19 cellular contexts compared by ENCODE assay signal in genomic region chr12:95605875-95606274, GRCh38. TPM values are rescaled to one million over a fixed set of nuclear protein-coding genes. Genes with fewer than 3 reads are reported as not detected.
DNase-seq lines count a peak whose midpoint lies in the region; ATAC-seq and TF ChIP-seq lines count a peak whose summit lies in the region.
"Had no signal": no experiment of that assay in that cellular context is flagged by ENCODE, and none has a peak within 500 bp of the region (broad histone marks: within the 10 kb centered on the region; RNA-seq: fewer than 3 reads in every experiment).

No MANE protein-coding gene starts in this region.

- 0 out of 2 replicates have a peak overlapping the region, but pooled peaks have one; percentile 25 for H3K14ac ChIP-seq in IMR-90 (replicated peaks; ENCODE audit: low read depth, low read length)

- H2BK120ac ChIP-seq in IMR-90 (ENCODE audit: low read depth, low read length) = peak overlapping the region; percentile 78

- H3K4ac ChIP-seq in IMR-90 (ENCODE audit: low read depth, low read length) = peak overlapping the region; percentile 78

- no peaks in the 10 kb centered on the region for H3K36me3 ChIP-seq in IMR-90 (ENCODE audit: control insufficient read depth, insufficient read depth, low read length)
- no peaks in the 10 kb centered on the region for H3K36me3 ChIP-seq in body of pancreas (replicated peaks in 1 of 2; ENCODE audit: insufficient read depth in 1 of 2, low read depth in 2 of 2)
- H3K36me3 ChIP-seq in subcutaneous abdominal adipose tissue (ENCODE audit: control insufficient read depth in 5 of 5, insufficient read depth in 5 of 5, low read length in 5 of 5) = no peaks in the 10 kb centered on the region
- H3K36me3 ChIP-seq: neural progenitor cell had no signal

- H3K27ac Mint-ChIP-seq in T-helper 2 cell treated with Interferon-gamma antibody and Interleukin-4, amounts not matched to agents 5 μg/mL and 100 μg/mL, for 36 hours = no peak overlapping the region
- H3K27ac Mint-ChIP-seq: activated CD8-positive, alpha-beta T cell treated with anti-CD3 and anti-CD28 coated beads, Interleukin-2, amount 10 ng/mL, durations not matched to agents 7 days and 5 days; activated naive CD8-positive, alpha-beta T cell; neural progenitor cell; T-cell had no signal

- WGBS in IMR-90 (ENCODE audit: extremely low coverage in 2 of 2, insufficient read length in 1 of 2), 2 experiments = no CpG with 5 or more reads among the region's 4 CpGs
- 15 to 21% methylated on average over 4 of the region's 4 CpGs for WGBS in body of pancreas, 2 donors

- H3K27me3 ChIP-seq in IMR-90 (ENCODE audit: control insufficient read depth, insufficient read depth, low read length) (no peaks in the 10 kb centered on the region), body of pancreas (no peaks in the 10 kb centered on the region), subcutaneous abdominal adipose tissue (ENCODE audit: control insufficient read depth in 5 of 5, insufficient read depth in 4 of 5, low read length in 5 of 5) (no peaks in the 10 kb centered on the region)
- H3K27me3 ChIP-seq: neural progenitor cell had no signal

- H3K36me3 Mint-ChIP-seq in T-helper 2 cell treated with Interferon-gamma antibody and Interleukin-4, amounts not matched to agents 5 μg/mL and 100 μg/mL, for 36 hours (ENCODE audit: low read depth) = no peaks in the 10 kb centered on the region
- H3K36me3 Mint-ChIP-seq: activated naive CD8-positive, alpha-beta T cell; neural progenitor cell; T-cell; WTC11 had no signal

- no peaks in the 10 kb centered on the region for H3K79me1 ChIP-seq in IMR-90 (ENCODE audit: low read depth in 1 of 2, low read length in 2 of 2)

- TF ChIP-seq RAD21 in IMR-90 (IDR thresholded peaks at IDR 0.05; ENCODE audit: low read length) = no peak

- H2BK5ac ChIP-seq in IMR-90 (ENCODE audit: low read depth, low read length, poor library complexity, severe bottlenecking) = no peak overlapping the region

- no peak overlapping the region for H3K4me2 ChIP-seq in IMR-90 (ENCODE audit: low read depth, low read length)
- H3K4me2 ChIP-seq: neural progenitor cell had no signal

- no peak overlapping the region for H3K4me3 Mint-ChIP-seq in T-helper 2 cell treated with Interferon-gamma antibody and Interleukin-4, amounts not matched to agents 5 μg/mL and 100 μg/mL, for 36 hours
- H3K4me3 Mint-ChIP-seq: activated CD8-positive, alpha-beta T cell treated with anti-CD3 and anti-CD28 coated beads, Interleukin-2, amount 10 ng/mL, durations not matched to agents 7 days and 5 days; activated naive CD8-positive, alpha-beta T cell; neural progenitor cell; T-cell; WTC11 had no signal

- TF ChIP-seq POLR2A in IMR-90 (IDR thresholded peaks at IDR 0.05; ENCODE audit: low read depth, low read length) (no peak), body of pancreas (IDR thresholded peaks at IDR 0.05) (no peak)

- H3K9me3 Mint-ChIP-seq in T-helper 2 cell treated with Interferon-gamma antibody and Interleukin-4, amounts not matched to agents 5 μg/mL and 100 μg/mL, for 36 hours = no peaks in the 10 kb centered on the region
- H3K9me3 Mint-ChIP-seq: neural progenitor cell, T-cell, WTC11 had no signal

- H3K27ac ChIP-seq in IMR-90 (ENCODE audit: insufficient read depth, low read length) = no peak overlapping the region
- peak overlapping the region in 3 of 4 donors; percentile 89 to 91 (median 90) for H3K27ac ChIP-seq in body of pancreas
- H3K27ac ChIP-seq in subcutaneous abdominal adipose tissue (ENCODE audit: low read depth, low read length) = peak overlapping the region; percentile 32
- H3K27ac ChIP-seq: neural progenitor cell had no signal

- intact Hi-C loops in IMR-90 (cut with micrococcal nuclease) = no loop called here
- intact Hi-C loops in body of pancreas (cut with DNase I) = no loop called here
- intact Hi-C loops in left ventricle myocardium superior (cut with micrococcal nuclease) = no loop called here

- in situ Hi-C loops in IMR-90 (cut with MboI; ENCODE audit: low sequenced_read_pairs) = loop anchor here (25.0 kb wide), 1 partner anchor 606 kb away; no protein-coding TSS in a partner anchor

- no peaks in the 10 kb centered on the region for H4K20me1 ChIP-seq in IMR-90 (ENCODE audit: insufficient read depth, low read length)

- H4K91ac ChIP-seq in IMR-90 (ENCODE audit: insufficient read depth, low read depth, low read length) = peak overlapping the region; percentile 52; the same call in 1 of the 2 replicates

- DNase-seq in IMR-90 (no peak), body of pancreas (peak in 3 of 4 donors; percentile 57 to 75 (median 58)), left ventricle myocardium superior (no peak), ureter (ENCODE audit: low spot score) (no peak), HEK293T (ENCODE audit: extremely low spot score) (no peak)
- no peak for DNase-seq in activated T-cell treated with anti-CD3 and anti-CD28 coated beads, Interleukin-2, amount 50 U/mL, for 1 hour
- no peak for DNase-seq in T-helper 2 cell treated with Interferon-gamma antibody and Interleukin-4, amounts not matched to agents 5 μg/mL and 100 μg/mL, for 36 hours (ENCODE audit: low spot score)
- DNase-seq: activated CD8-positive, alpha-beta T cell treated with anti-CD3 and anti-CD28 coated beads, Interleukin-2, amount 10 ng/mL, durations not matched to agents 7 days and 5 days; activated T-cell treated with anti-CD3 and anti-CD28 coated beads, Interleukin-2, amount 50 U/mL, for 48 hours; NCI-H2029; retina; stimulated activated naive CD8-positive, alpha-beta T cell treated with anti-CD3 and anti-CD28 coated beads, Interleukin-15, Interleukin-2, amounts not matched to agents 100 U/mL and 50 U/mL, for 24 hours; T-cell had no signal

- H3K9me1 ChIP-seq in IMR-90 (ENCODE audit: insufficient read depth, low read length) = peaks cover 12% of the 10 kb centered on the region

- H2AK9ac ChIP-seq in IMR-90 (replicated peaks; ENCODE audit: low read depth, low read length, poor library complexity) = no peak overlapping the region

- POLR2A ChIA-PET in IMR-90 (lab: Charles Lee; ENCODE audit: unreplicated experiment) (no interaction called here), HEK293T (lab: Yijun Ruan, JAX) (no interaction called here)

- peaks cover 9% of the 10 kb centered on the region for H3K27me3 Mint-ChIP-seq in T-helper 2 cell treated with Interferon-gamma antibody and Interleukin-4, amounts not matched to agents 5 μg/mL and 100 μg/mL, for 36 hours (ENCODE audit: low read depth)

- H2AFZ ChIP-seq in IMR-90 (replicated peaks; ENCODE audit: low read length, poor library complexity) = no peak overlapping the region

- TF ChIP-seq CTCF in IMR-90 (conservative IDR thresholded peaks at IDR 0.05; ENCODE audit: low read depth, low read length) (no peak), body of pancreas (IDR thresholded peaks at IDR 0.05) (no peak)

- peaks cover 14% of the 10 kb centered on the region for H3K4me1 ChIP-seq in IMR-90 (ENCODE audit: control insufficient read depth, insufficient read depth, low read length)
- H3K4me1 ChIP-seq in body of pancreas = peaks cover 47% of the 10 kb centered on the region
- H3K4me1 ChIP-seq in subcutaneous abdominal adipose tissue (ENCODE audit: control insufficient read depth in 5 of 5, insufficient read depth in 5 of 5, low read length in 5 of 5) = peaks cover 0 to 35% (median 0%) of the 10 kb centered on the region in 5 donors
- H3K4me1 ChIP-seq: neural progenitor cell had no signal

- no peak overlapping the region for H2AK5ac ChIP-seq in IMR-90 (ENCODE audit: low read depth, low read length)

- no peak overlapping the region for H4K5ac ChIP-seq in IMR-90 (ENCODE audit: low read depth, low read length)

- no peak overlapping the region for H3K56ac ChIP-seq in IMR-90 (ENCODE audit: extremely low read depth, insufficient read depth, low read length)

- no peak overlapping the region for H3K4me3 ChIP-seq in IMR-90 (ENCODE audit: insufficient read depth, low read depth, low read length)
- H3K4me3 ChIP-seq in body of pancreas = no peak overlapping the region
- H3K4me3 ChIP-seq in subcutaneous abdominal adipose tissue (ENCODE audit: low read depth in 1 of 5, low read length in 5 of 5) = no peak overlapping the region
- H3K4me3 ChIP-seq: neural progenitor cell had no signal

- CTCF ChIA-PET in IMR-90 (lab: Yijun Ruan, JAX) (no interaction called here), HEK293T (lab: Yijun Ruan, JAX) (no interaction called here)

- dilution Hi-C loops in IMR-90 (cut with HindIII; ENCODE audit: low sequenced_read_pairs, unreplicated experiment) = no loop called here

- no peak overlapping the region for H3K23ac ChIP-seq in IMR-90 (ENCODE audit: low read depth, low read length)

- H3K9me3 ChIP-seq in IMR-90 (ENCODE audit: control insufficient read depth, insufficient read depth, low read length) = no peaks in the 10 kb centered on the region
- no peaks in the 10 kb centered on the region for H3K9me3 ChIP-seq in body of pancreas
- H3K9me3 ChIP-seq in subcutaneous abdominal adipose tissue (ENCODE audit: control insufficient read depth in 5 of 5, low read length in 5 of 5) = no peaks in the 10 kb centered on the region

- H3K9ac ChIP-seq in IMR-90 (ENCODE audit: low read depth, low read length) = no peak overlapping the region
- no peak overlapping the region for H3K9ac ChIP-seq in subcutaneous abdominal adipose tissue (ENCODE audit: low read length in 5 of 5)
- H3K9ac ChIP-seq: neural progenitor cell had no signal

- H2BK20ac ChIP-seq in IMR-90 (ENCODE audit: low read depth, low read length) = peak overlapping the region; percentile 60; the same call in 1 of the 2 replicates

- ATAC-seq in IMR-90 (ENCODE audit: low read depth) (no peak), body of pancreas (peak; percentile 41), left ventricle myocardium superior (peak; percentile 29)
- ATAC-seq: activated CD8-positive, alpha-beta T cell treated with anti-CD3 and anti-CD28 coated beads, Interleukin-2, amount 10 ng/mL, durations not matched to agents 7 days and 5 days; stimulated activated naive CD8-positive, alpha-beta T cell treated with anti-CD3 and anti-CD28 coated beads, Interleukin-15, Interleukin-2, amounts not matched to agents 100 U/mL and 50 U/mL, for 24 hours; T-cell; WTC11 had no signal

- H2BK15ac ChIP-seq in IMR-90 (ENCODE audit: low read depth, low read length) = no peak overlapping the region

- no peaks in the 10 kb centered on the region for H3K4me1 Mint-ChIP-seq in T-helper 2 cell treated with Interferon-gamma antibody and Interleukin-4, amounts not matched to agents 5 μg/mL and 100 μg/mL, for 36 hours (ENCODE audit: low read depth)
- H3K4me1 Mint-ChIP-seq: T-cell had no signal

- peak overlapping the region; percentile 43; the same call in 1 of the 2 replicates for H3K18ac ChIP-seq in IMR-90 (ENCODE audit: low read depth, low read length)

- peak overlapping the region in 1 of 2 experiments; percentile 72; a peak in 1 of 4 replicates for H4K8ac ChIP-seq in IMR-90 (ENCODE audit: low read depth in 2 of 2, low read length in 2 of 2)

- BruUV-seq in IMR-90 (replicated peaks; lab: Mats Ljungman, UMichigan) = no TSS peak

TF ChIP-seq in HEK293T, 16 proteins besides CTCF, POLR2A, EP300 and RAD21 (continues in another document):
- TF ChIP-seq ARNT (IDR thresholded peaks at IDR 0.05) (no peak), FOXK2 (IDR thresholded peaks at IDR 0.05) (no peak)

RNA-seq across cellular contexts. Expression of gene USP44, which starts 54.6 kb away (rescaled TPM):
- total RNA-seq in IMR-90 (2012; rRNA removed) = 33.5 and 40.3 TPM in 2 replicates
- 10.3 and 13.0 TPM in 2 replicates for polyA plus RNA-seq in IMR-90 (2012; rRNA removed)
- 5.0 and 5.1 TPM in 2 replicates for polyA plus RNA-seq in IMR-90 (2012; cell fraction: cytosol; rRNA removed)
- 6.5 and 43.3 TPM in 2 replicates for polyA plus RNA-seq in IMR-90 (2012; cell fraction: nucleus; rRNA removed; ENCODE audit: low replicate concordance)
- 10 to 100 TPM in 1 of 2 donors, 1 to 10 TPM in 1; 7.0 to 21.1 TPM for total RNA-seq in body of pancreas
- 1.0 TPM for total RNA-seq in left ventricle myocardium superior
- total RNA-seq in ureter = 1.3 TPM
- total RNA-seq: H4, NCI-H460 had no signal

Comparison
In these comparisons a context has a peak if more than half of its experiments do, and no peak if none do; other contexts are left out.
1. DNase-seq: peak in body of pancreas (3 of 4); none in IMR-90 (single experiment), left ventricle myocardium superior (single experiment), ureter (single experiment), activated T-cell treated with anti-CD3 and anti-CD28 coated beads, Interleukin-2, amount 50 U/mL, for 1 hour (single experiment), T-helper 2 cell treated with Interferon-gamma antibody and Interleukin-4, amounts not matched to agents 5 μg/mL and 100 μg/mL, for 36 hours (single experiment) and HEK293T (single experiment).